ENCODE assay signal across 1 cellular context in the genomic region with DNA sequence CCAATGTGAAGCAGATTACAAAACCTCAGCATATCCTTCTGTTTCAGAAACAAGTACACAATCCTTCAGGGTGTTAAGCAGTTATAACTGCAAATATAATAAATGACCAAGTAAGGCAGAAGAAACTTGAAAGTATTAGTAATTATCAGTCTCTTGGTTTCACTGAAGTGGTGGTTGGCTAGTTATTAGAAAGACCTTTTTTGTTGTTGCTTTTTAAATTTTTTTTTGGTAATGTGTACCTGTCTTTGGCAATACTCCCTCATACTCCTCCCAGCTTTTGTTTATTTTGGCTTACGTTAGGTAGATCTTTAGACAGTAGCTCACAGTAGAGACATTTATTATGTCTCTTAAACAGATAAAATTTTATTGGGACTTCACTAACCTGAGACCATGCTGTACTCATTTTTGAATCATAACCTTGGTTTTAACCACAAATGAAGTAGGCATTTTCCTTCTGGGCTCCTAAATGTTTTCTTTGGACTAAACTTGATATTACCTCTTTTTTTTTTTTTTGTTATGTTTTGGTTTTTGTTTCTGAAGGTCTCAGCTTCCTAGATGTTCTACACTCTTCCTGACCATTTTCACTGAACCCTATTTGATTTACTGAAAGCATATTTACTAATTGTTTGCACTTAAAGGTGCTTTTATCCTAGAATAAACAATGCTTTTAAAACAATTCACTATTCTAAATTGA.
TF ChIP-seq lines count a peak whose summit lies in the region.

No MANE protein-coding gene starts in this region.

TF ChIP-seq in GM12878, 131 proteins besides CTCF, POLR2A, EP300 and RAD21 (continued from another document):
- TF ChIP-seq, protein P1, sequence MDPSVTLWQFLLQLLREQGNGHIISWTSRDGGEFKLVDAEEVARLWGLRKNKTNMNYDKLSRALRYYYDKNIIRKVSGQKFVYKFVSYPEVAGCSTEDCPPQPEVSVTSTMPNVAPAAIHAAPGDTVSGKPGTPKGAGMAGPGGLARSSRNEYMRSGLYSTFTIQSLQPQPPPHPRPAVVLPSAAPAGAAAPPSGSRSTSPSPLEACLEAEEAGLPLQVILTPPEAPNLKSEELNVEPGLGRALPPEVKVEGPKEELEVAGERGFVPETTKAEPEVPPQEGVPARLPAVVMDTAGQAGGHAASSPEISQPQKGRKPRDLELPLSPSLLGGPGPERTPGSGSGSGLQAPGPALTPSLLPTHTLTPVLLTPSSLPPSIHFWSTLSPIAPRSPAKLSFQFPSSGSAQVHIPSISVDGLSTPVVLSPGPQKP (IDR thresholded peaks at IDR 0.05; ENCODE audit: low read depth, low read length): no peak
- TF ChIP-seq RAD51 (IDR thresholded peaks at IDR 0.05) (no peak), TAF1 (IDR thresholded peaks at IDR 0.05; ENCODE audit: borderline replicate concordance, low read depth, low read length) (no peak), ZBED1 (IDR thresholded peaks at IDR 0.05; ENCODE audit: borderline replicate concordance) (no peak)
- TF ChIP-seq, protein P2, sequence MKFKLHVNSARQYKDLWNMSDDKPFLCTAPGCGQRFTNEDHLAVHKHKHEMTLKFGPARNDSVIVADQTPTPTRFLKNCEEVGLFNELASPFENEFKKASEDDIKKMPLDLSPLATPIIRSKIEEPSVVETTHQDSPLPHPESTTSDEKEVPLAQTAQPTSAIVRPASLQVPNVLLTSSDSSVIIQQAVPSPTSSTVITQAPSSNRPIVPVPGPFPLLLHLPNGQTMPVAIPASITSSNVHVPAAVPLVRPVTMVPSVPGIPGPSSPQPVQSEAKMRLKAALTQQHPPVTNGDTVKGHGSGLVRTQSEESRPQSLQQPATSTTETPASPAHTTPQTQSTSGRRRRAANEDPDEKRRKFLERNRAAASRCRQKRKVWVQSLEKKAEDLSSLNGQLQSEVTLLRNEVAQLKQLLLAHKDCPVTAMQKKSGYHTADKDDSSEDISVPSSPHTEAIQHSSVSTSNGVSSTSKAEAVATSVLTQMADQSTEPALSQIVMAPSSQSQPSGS (IDR thresholded peaks at IDR 0.05; ENCODE audit: low read length): no peak
